Comparison of ENCODE assay signal across 8 cellular contexts in the genomic region with DNA sequence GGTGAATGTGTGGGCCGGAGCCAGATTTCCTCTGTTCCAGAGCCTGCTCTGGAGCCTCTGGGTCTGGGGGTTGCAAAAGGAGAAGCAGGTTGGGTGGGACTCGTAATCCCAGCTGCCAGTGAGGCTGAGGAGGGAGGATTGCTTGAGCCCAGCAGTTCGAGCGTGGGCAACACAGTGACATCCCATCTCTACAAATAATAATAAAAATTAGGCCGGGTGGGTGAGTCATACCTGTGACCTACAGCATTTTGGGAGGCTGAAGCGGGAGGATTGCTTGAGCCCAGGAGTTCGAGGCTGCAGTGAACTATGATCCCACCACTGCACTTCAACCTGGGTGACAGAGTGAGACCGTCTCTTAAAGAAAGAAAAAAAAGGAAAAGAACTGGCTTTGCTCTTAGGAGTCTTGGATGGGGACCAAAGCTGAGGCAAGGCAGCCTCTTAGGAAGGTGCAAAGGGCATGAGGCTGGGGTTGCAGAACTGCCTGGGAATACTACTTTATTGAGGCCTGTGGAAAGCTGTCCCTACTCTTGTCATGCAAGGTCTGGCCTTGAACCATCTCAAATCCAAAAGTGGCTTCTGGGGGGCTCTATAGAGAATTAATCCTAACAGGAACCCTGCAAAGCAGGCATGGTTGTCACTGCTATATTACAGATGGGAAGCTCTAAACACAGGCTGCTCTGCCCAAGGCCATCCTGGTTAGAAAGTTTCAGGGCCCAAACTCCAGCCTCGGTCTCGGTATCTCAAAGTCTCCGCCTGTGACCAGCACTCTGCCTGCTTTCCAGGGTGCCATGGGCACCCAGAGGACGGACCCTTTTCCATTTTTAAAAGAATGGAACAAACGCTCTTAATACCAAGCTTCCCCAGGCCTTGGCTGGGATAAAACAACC.
DNase-seq lines count a peak whose midpoint lies in the region; ATAC-seq, FAIRE-seq and TF ChIP-seq lines count a peak whose summit lies in the region.

No MANE protein-coding gene starts in this region.

- H3K27ac ChIP-seq in C4-2B = peak overlapping the region; percentile 94
- H3K27ac ChIP-seq in OCI-LY3 (ENCODE audit: low read length) = peak overlapping the region; percentile 47
- peak overlapping the region; percentile 94 for H3K27ac ChIP-seq in muscle layer of colon (ENCODE audit: low read depth, low read length)

- peaks cover 50% of the 10 kb centered on the region for H3K4me1 Mint-ChIP-seq in dendritic cell treated with granulocyte-macrophage colony-stimulating factor and Interleukin-4, amounts not matched to agents 40 ng/mL and 50 ng/mL, for 4 days (ENCODE audit: low read depth)

- H4K20me1 ChIP-seq in OCI-LY3 (ENCODE audit: insufficient read depth, low read length) = peaks cover 4% of the 10 kb centered on the region; the same call in 1 of the 2 replicates

- peaks cover 1% of the 10 kb centered on the region for H3K27me3 Mint-ChIP-seq in dendritic cell treated with granulocyte-macrophage colony-stimulating factor and Interleukin-4, amounts not matched to agents 40 ng/mL and 50 ng/mL, for 4 days

- peak overlapping the region; percentile 80 for H3K9ac ChIP-seq in OCI-LY3 (ENCODE audit: low read length)
- peak overlapping the region; percentile 91 for H3K9ac ChIP-seq in muscle layer of colon (ENCODE audit: low read length)

- H3K9me3 ChIP-seq in OCI-LY3 (ENCODE audit: insufficient read depth, low read length) (no peaks in the 10 kb centered on the region), muscle layer of colon (ENCODE audit: low read length) (no peaks in the 10 kb centered on the region)

- H3K4me3 ChIP-seq in OCI-LY3 (ENCODE audit: low read length) = peak overlapping the region; percentile 79
- peak overlapping the region; percentile 80 to 97 for H3K4me3 ChIP-seq in muscle layer of colon (ENCODE audit: low read depth in 1 of 2, low read length in 2 of 2)

- peaks cover 11% of the 10 kb centered on the region for H3K4me1 ChIP-seq in OCI-LY3 (ENCODE audit: low read length)
- peaks cover 20% of the 10 kb centered on the region for H3K4me1 ChIP-seq in muscle layer of colon (ENCODE audit: insufficient read depth, low read length)

- H3K9me3 Mint-ChIP-seq in dendritic cell treated with granulocyte-macrophage colony-stimulating factor and Interleukin-4, amounts not matched to agents 40 ng/mL and 50 ng/mL, for 4 days = no peaks in the 10 kb centered on the region

- peak overlapping the region; percentile 93 for H3K4me3 Mint-ChIP-seq in dendritic cell treated with granulocyte-macrophage colony-stimulating factor and Interleukin-4, amounts not matched to agents 40 ng/mL and 50 ng/mL, for 4 days

- H3K27ac Mint-ChIP-seq in dendritic cell treated with granulocyte-macrophage colony-stimulating factor and Interleukin-4, amounts not matched to agents 40 ng/mL and 50 ng/mL, for 4 days = peak overlapping the region; percentile 96

- no peak for FAIRE-seq in RCC 7860 (lab: Jason Lieb, UNC)

- peaks cover 46% of the 10 kb centered on the region for H3K79me2 ChIP-seq in OCI-LY3 (ENCODE audit: low read length)

- DNase-seq in pons (ENCODE audit: low spot score) (no peak), RCC 7860 (ENCODE audit: low spot score) (no peak)

- TF ChIP-seq CTCF in C4-2B (conservative IDR thresholded peaks at IDR 0.05) (no peak), OCI-LY3 (IDR thresholded peaks at IDR 0.05; ENCODE audit: low read depth, low read length) (no peak)

- H2AFZ ChIP-seq in OCI-LY3 (ENCODE audit: low read depth, low read length) = peak overlapping the region; percentile 49; the same call in 1 of the 2 replicates

- ATAC-seq in GM21447 (IDR thresholded peaks at IDR 0.05; ENCODE audit: unreplicated experiment) = peak; percentile 19
- ATAC-seq in HG02884 (IDR thresholded peaks at IDR 0.05; ENCODE audit: unreplicated experiment) = no peak

- no peaks in the 10 kb centered on the region for H3K27me3 ChIP-seq in OCI-LY3 (ENCODE audit: low read depth, low read length)
- no peaks in the 10 kb centered on the region for H3K27me3 ChIP-seq in muscle layer of colon (ENCODE audit: control insufficient read depth in 1 of 2, insufficient read depth in 2 of 2, low read length in 2 of 2)

- H3K36me3 ChIP-seq in OCI-LY3 (replicated peaks; ENCODE audit: low read depth, low read length) = peaks cover 2% of the 10 kb centered on the region
- no peaks in the 10 kb centered on the region for H3K36me3 ChIP-seq in muscle layer of colon (ENCODE audit: insufficient read depth, low read length)

- H3K36me3 Mint-ChIP-seq in dendritic cell treated with granulocyte-macrophage colony-stimulating factor and Interleukin-4, amounts not matched to agents 40 ng/mL and 50 ng/mL, for 4 days (ENCODE audit: low read depth) = peaks cover 26% of the 10 kb centered on the region

- intact Hi-C loops in dendritic cell treated with granulocyte-macrophage colony-stimulating factor and Interleukin-4, amounts not matched to agents 40 ng/mL and 50 ng/mL, for 4 days (cut with micrococcal nuclease) = loop anchor here (1.0 to 10.0 kb wide), 4 partner anchors 22 to 229 kb away; partner anchors contain the start of genes PLEKHF1 and URI1

- peak overlapping the region; percentile 86 for H3K4me2 ChIP-seq in OCI-LY3 (ENCODE audit: low read length)
